Comparison of ENCODE assay signal across 11 cellular contexts in the genomic region with DNA sequence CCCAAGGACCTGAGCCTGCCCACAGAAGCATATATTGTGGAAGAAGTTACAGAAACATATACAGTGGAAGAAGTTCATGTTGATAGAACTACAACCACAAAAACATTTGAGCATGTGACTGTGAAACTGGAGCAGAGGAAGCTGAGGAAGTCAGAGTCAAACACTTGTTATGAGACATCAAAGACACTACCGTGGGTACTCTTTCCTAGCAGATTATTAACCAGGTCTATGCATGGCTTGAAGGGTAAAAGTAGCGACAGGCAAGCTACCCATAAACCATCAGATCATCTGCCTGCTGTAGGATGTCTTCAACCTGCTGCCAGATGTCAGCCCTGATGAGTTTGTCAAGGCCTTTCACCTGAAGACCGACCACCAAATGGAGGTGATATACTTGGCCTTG. TPM values are rescaled to one million over a fixed set of nuclear protein-coding genes. Genes with fewer than 3 reads are reported as not detected.
DNase-seq lines count a peak whose midpoint lies in the region; ATAC-seq, FAIRE-seq and TF ChIP-seq lines count a peak whose summit lies in the region.
"Had no signal": no experiment of that assay in that cellular context is flagged by ENCODE, and none has a peak within 500 bp of the region (broad histone marks: within the 10 kb centered on the region; RNA-seq: fewer than 3 reads in every experiment).

No MANE protein-coding gene starts in this region.

- no peaks in the 10 kb centered on the region for H3K9me3 ChIP-seq in hepatocyte (ENCODE audit: low read depth)
- no peaks in the 10 kb centered on the region for H3K9me3 ChIP-seq in pancreas

- no peak overlapping the region for H3K4me2 ChIP-seq in hepatocyte

- no peak overlapping the region for H2AFZ ChIP-seq in hepatocyte

- WGBS in hepatocyte (ENCODE audit: low lambda C conversion rate, missing lambda C conversion rate): 48% methylated on average over 3 of the region's 3 CpGs
- WGBS in pancreas, 2 donors: 64 to 70% methylated on average over 3 of the region's 3 CpGs

- H3K4me1 ChIP-seq in hepatocyte (ENCODE audit: insufficient read depth) (peaks cover 13% of the 10 kb centered on the region), pancreas (no peaks in the 10 kb centered on the region)

- FAIRE-seq in pancreas (lab: Jason Lieb, UNC): no peak
- FAIRE-seq: islet of Langerhans had no signal

- H3K4me1 Mint-ChIP-seq in progenitor cell of endocrine pancreas (ENCODE audit: low read depth): peaks cover 3% of the 10 kb centered on the region

- H3K36me3 Mint-ChIP-seq in progenitor cell of endocrine pancreas (ENCODE audit: insufficient read depth): peaks cover 15% of the 10 kb centered on the region

- H3K36me3 ChIP-seq in hepatocyte (replicated peaks; ENCODE audit: insufficient read depth, low read depth) (no peaks in the 10 kb centered on the region), pancreas (peaks cover 0 to 6% (median 0%) of the 10 kb centered on the region in 3 donors)
- H3K36me3 ChIP-seq: cardiac muscle cell had no signal

- H3K9me2 ChIP-seq in hepatocyte (replicated peaks; ENCODE audit: insufficient read depth): no peaks in the 10 kb centered on the region

- H3K4me3 Mint-ChIP-seq in progenitor cell of endocrine pancreas (ENCODE audit: low read depth): no peak overlapping the region

- no peaks in the 10 kb centered on the region for H3K9me3 Mint-ChIP-seq in progenitor cell of endocrine pancreas (ENCODE audit: low read depth)

- DNase-seq in hepatocyte (ENCODE audit: low spot score) (peak; percentile 12), pancreas (no peak), globus pallidus (ENCODE audit: low spot score) (no peak), progenitor cell of endocrine pancreas (ENCODE audit: low spot score, unreplicated experiment) (no peak), islet precursor cell (no peak)

- intact Hi-C loops in pancreas (cut with DNase I): no loop called here

- no peak overlapping the region for H3K27ac ChIP-seq in hepatocyte
- no peak overlapping the region for H3K27ac ChIP-seq in pancreas
- H3K27ac ChIP-seq: cardiac muscle cell had no signal

- H3K27me3 Mint-ChIP-seq in progenitor cell of endocrine pancreas: no peaks in the 10 kb centered on the region

- H3K4me3 ChIP-seq in hepatocyte (no peak overlapping the region), pancreas (no peak overlapping the region)
- H3K4me3 ChIP-seq: cardiac muscle cell, skin epidermis had no signal

- no peaks in the 10 kb centered on the region for H4K20me1 ChIP-seq in hepatocyte (ENCODE audit: insufficient read depth, poor library complexity, severe bottlenecking)

- no peak overlapping the region for H3K27ac Mint-ChIP-seq in progenitor cell of endocrine pancreas

- no peaks in the 10 kb centered on the region for H3K79me2 ChIP-seq in hepatocyte

- ATAC-seq in GM18873 (IDR thresholded peaks at IDR 0.05; ENCODE audit: low FRiP score, unreplicated experiment): peak; percentile 97
- ATAC-seq in GM21786 (IDR thresholded peaks at IDR 0.05; ENCODE audit: unreplicated experiment): peak; percentile 95
- ATAC-seq in HG03571 (IDR thresholded peaks at IDR 0.05; ENCODE audit: unreplicated experiment): peak; percentile 96
- no peak for ATAC-seq in pancreas

- TF ChIP-seq CTCF in hepatocyte (IDR thresholded peaks at IDR 0.05; ENCODE audit: poor library complexity) (no peak), pancreas (IDR thresholded peaks at IDR 0.05) (no peak), progenitor cell of endocrine pancreas (IDR thresholded peaks at IDR 0.05; ENCODE audit: unreplicated experiment) (no peak)

- H3K27me3 ChIP-seq in hepatocyte: no peaks in the 10 kb centered on the region
- H3K27me3 ChIP-seq in pancreas: no peaks in the 10 kb centered on the region
- H3K27me3 ChIP-seq: cardiac muscle cell had no signal

RNA-seq across cellular contexts. Expression of gene IVNS1ABP, which starts 35.8 kb away (rescaled TPM):
- 99.0 and 116 TPM in 2 replicates for total RNA-seq in hepatocyte
- 74.4 and 78.7 TPM in 2 replicates for polyA plus RNA-seq in hepatocyte
- total RNA-seq in pancreas: 10 to 100 TPM; 23.3 to 53.9 (median 35.2) TPM
- polyA plus RNA-seq in pancreas: 10 to 100 TPM; 22.9 to 53.6 TPM
- 199 and 201 TPM in 2 replicates for total RNA-seq in progenitor cell of endocrine pancreas

Comparison
In these comparisons a context has a peak if more than half of its experiments do, and no peak if none do; other contexts are left out.
1. ATAC-seq: peak in GM18873 (single experiment), GM21786 (single experiment) and HG03571 (single experiment); none in pancreas (0 of 4).